14 cellular contexts compared by ENCODE assay signal in the genomic region with DNA sequence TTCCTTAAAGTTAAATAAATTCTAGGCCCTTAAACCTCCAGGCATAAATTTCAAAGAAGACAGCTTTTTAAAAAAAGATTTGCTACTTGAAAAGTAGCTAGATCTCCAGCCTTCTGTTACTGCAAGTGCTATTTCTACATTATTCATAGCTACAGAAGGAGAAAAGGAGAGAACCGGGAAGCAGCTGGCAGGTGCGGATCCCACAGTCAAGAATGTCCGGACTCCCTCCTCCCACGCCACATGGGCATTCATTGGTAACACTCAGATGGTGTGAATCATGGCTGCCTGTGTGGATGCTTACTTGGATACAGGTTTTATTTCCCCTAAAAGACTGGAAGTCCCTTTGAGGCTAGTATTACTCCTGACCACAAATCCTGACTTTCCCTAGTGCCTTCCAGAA. TPM values are rescaled to one million over a fixed set of nuclear protein-coding genes. Genes with fewer than 3 reads are reported as not detected.
DNase-seq lines count a peak whose midpoint lies in the region; ATAC-seq and TF ChIP-seq lines count a peak whose summit lies in the region.
"Had no signal": no experiment of that assay in that cellular context is flagged by ENCODE, and none has a peak within 500 bp of the region (broad histone marks: within the 10 kb centered on the region; RNA-seq: fewer than 3 reads in every experiment).

No MANE protein-coding gene starts in this region.

- CTCF ChIA-PET in activated naive CD4-positive, alpha-beta T cell treated with anti-CD3 and anti-CD28 coated beads, Interleukin-2, amount 10 ng/mL, durations not matched to agents 7 days and 5 days (lab: Charles Lee) = interaction anchor here (0.9 kb wide), 1 partner anchor 128 kb away, joined by 3 read pairs; no protein-coding TSS in a partner anchor

- H3K4me1 Mint-ChIP-seq in immature natural killer cell = peaks cover 77 to 91% of the 10 kb centered on the region in 2 donors
- H3K4me1 Mint-ChIP-seq in activated naive CD4-positive, alpha-beta T cell treated with anti-CD3 and anti-CD28 coated beads, Interleukin-2, amount 10 ng/mL, durations not matched to agents 7 days and 5 days = peaks cover 5% of the 10 kb centered on the region

- no peak overlapping the region for H3K4me3 ChIP-seq in HFF-Myc (replicated peaks; ENCODE audit: low read depth, low read length)
- H3K4me3 ChIP-seq: adrenal gland, upper lobe of right lung had no signal

- DNase-seq in HFF-Myc (ENCODE audit: extremely low read depth, low read depth) = peak; percentile 15
- DNase-seq in anterior cingulate cortex (lab: John Stamatoyannopoulos, UW) = peak in 40 of 58 donors; percentile 12 to 78 (median 36)
- no peak for DNase-seq in immature natural killer cell
- peak; percentile 30 for DNase-seq in sciatic nerve (ENCODE audit: low spot score)
- DNase-seq in stimulated activated CD4-positive, alpha-beta T cell treated with anti-CD3 and anti-CD28 coated beads, Interleukin-4, amount 100 ng/mL, for 1 hour = no peak
- DNase-seq in activated naive CD4-positive, alpha-beta T cell treated with anti-CD3 and anti-CD28 coated beads, Interleukin-2, amount 10 ng/mL, durations not matched to agents 7 days and 5 days = no peak
- no peak for DNase-seq in GM03348 (ENCODE audit: low spot score)
- DNase-seq: activated CD4-positive, alpha-beta T cell treated with anti-CD3 and anti-CD28 coated beads, Interleukin-2, amount 10 ng/mL, durations not matched to agents 24 days and 14 days; activated T-cell treated with anti-CD3 and anti-CD28 coated beads, Interleukin-2, amount 50 U/mL, for 48 hours; CD8-positive, alpha-beta memory T cell; effector CD4-positive, alpha-beta T cell; upper lobe of right lung had no signal

- TF ChIP-seq CTCF in HFF-Myc (IDR thresholded peaks at IDR 0.05; ENCODE audit: low read depth, low read length, missing control alignments) = no peak

- H3K4me3 Mint-ChIP-seq in immature natural killer cell = peak overlapping the region in 3 of 5 donors; percentile 57 to 80 (median 66)
- H3K4me3 Mint-ChIP-seq in activated naive CD4-positive, alpha-beta T cell treated with anti-CD3 and anti-CD28 coated beads, Interleukin-2, amount 10 ng/mL, durations not matched to agents 7 days and 5 days = no peak overlapping the region
- H3K4me3 Mint-ChIP-seq: activated CD4-positive, alpha-beta T cell treated with anti-CD3 and anti-CD28 coated beads, Interleukin-2, amount 10 ng/mL, durations not matched to agents 24 days and 14 days had no signal

- peaks cover 28 to 41% (median 38%) of the 10 kb centered on the region in 3 donors for H3K36me3 Mint-ChIP-seq in immature natural killer cell
- peaks cover 40% of the 10 kb centered on the region for H3K36me3 Mint-ChIP-seq in activated naive CD4-positive, alpha-beta T cell treated with anti-CD3 and anti-CD28 coated beads, Interleukin-2, amount 10 ng/mL, durations not matched to agents 7 days and 5 days

- peaks cover 0 to 2% (median 0%) of the 10 kb centered on the region in 6 donors for H3K9me3 Mint-ChIP-seq in immature natural killer cell
- H3K9me3 Mint-ChIP-seq in activated naive CD4-positive, alpha-beta T cell treated with anti-CD3 and anti-CD28 coated beads, Interleukin-2, amount 10 ng/mL, durations not matched to agents 7 days and 5 days = no peaks in the 10 kb centered on the region
- H3K9me3 Mint-ChIP-seq: activated CD4-positive, alpha-beta T cell treated with anti-CD3 and anti-CD28 coated beads, Interleukin-2, amount 10 ng/mL, durations not matched to agents 24 days and 14 days; CD8-positive, alpha-beta memory T cell had no signal

- peaks cover 2 to 9% (median 4%) of the 10 kb centered on the region in 3 donors for H3K27me3 Mint-ChIP-seq in immature natural killer cell (ENCODE audit: low read depth in 3 of 3)
- no peaks in the 10 kb centered on the region for H3K27me3 Mint-ChIP-seq in activated naive CD4-positive, alpha-beta T cell treated with anti-CD3 and anti-CD28 coated beads, Interleukin-2, amount 10 ng/mL, durations not matched to agents 7 days and 5 days
- H3K27me3 Mint-ChIP-seq: activated CD4-positive, alpha-beta T cell treated with anti-CD3 and anti-CD28 coated beads, Interleukin-2, amount 10 ng/mL, durations not matched to agents 24 days and 14 days; CD8-positive, alpha-beta memory T cell had no signal

- ATAC-seq in sciatic nerve = no peak
- ATAC-seq in HG02759 (IDR thresholded peaks at IDR 0.05; ENCODE audit: unreplicated experiment) = no peak

- peak overlapping the region; percentile 64 to 95 (median 88) for H3K27ac Mint-ChIP-seq in immature natural killer cell
- H3K27ac Mint-ChIP-seq in activated naive CD4-positive, alpha-beta T cell treated with anti-CD3 and anti-CD28 coated beads, Interleukin-2, amount 10 ng/mL, durations not matched to agents 7 days and 5 days = no peak overlapping the region
- H3K27ac Mint-ChIP-seq: activated CD4-positive, alpha-beta T cell treated with anti-CD3 and anti-CD28 coated beads, Interleukin-2, amount 10 ng/mL, durations not matched to agents 24 days and 14 days had no signal

- intact Hi-C loops in sciatic nerve (cut with DNase I) = no loop called here

RNA-seq across cellular contexts. Expression of gene YPEL1, which starts 39.5 kb away (rescaled TPM):
- 100 to 1,000 TPM in 2 of 3 donors, 10 to 100 TPM in 1; 72.9 to 100 (median 100) TPM for polyA plus RNA-seq in immature natural killer cell
- total RNA-seq in sciatic nerve = 8.2 TPM

Comparison
In these comparisons a context has a peak if more than half of its experiments do, and no peak if none do; other contexts are left out.
1. DNase-seq: peak in HFF-Myc (single experiment), anterior cingulate cortex (40 of 58) and sciatic nerve (single experiment); none in immature natural killer cell (0 of 3), stimulated activated CD4-positive, alpha-beta T cell treated with anti-CD3 and anti-CD28 coated beads, Interleukin-4, amount 100 ng/mL, for 1 hour (single experiment), activated naive CD4-positive, alpha-beta T cell treated with anti-CD3 and anti-CD28 coated beads, Interleukin-2, amount 10 ng/mL, durations not matched to agents 7 days and 5 days (single experiment) and GM03348 (single experiment).